Comparison of ENCODE assay signal across 16 cellular contexts in the genomic region with DNA sequence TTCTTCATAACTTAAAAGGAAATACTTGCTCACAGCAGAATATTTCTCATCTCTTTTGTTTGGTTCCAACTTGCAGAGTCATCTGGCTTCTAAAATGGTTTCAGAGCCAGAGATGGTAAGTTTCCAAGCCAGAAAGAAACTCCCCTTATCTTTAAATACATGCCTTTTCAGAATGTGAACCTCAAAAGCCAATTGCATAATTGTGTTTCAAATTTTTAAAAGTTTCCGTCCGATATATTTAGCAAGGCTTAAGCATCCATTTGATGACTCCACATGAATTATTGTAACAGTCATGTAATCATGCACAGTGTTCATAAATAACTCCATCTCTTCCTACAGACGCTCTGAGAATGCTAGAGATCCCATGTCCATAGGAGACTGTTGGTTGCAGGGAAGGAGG. TPM values are rescaled to one million over a fixed set of nuclear protein-coding genes. Genes with fewer than 3 reads are reported as not detected.
DNase-seq lines count a peak whose midpoint lies in the region; ATAC-seq and TF ChIP-seq lines count a peak whose summit lies in the region.
"Had no signal": no experiment of that assay in that cellular context is flagged by ENCODE, and none has a peak within 500 bp of the region (broad histone marks: within the 10 kb centered on the region; RNA-seq: fewer than 3 reads in every experiment).

No MANE protein-coding gene starts in this region.

- H3K36me3 ChIP-seq in sigmoid colon, result no peaks in the 10 kb centered on the region
- H3K36me3 ChIP-seq: tibial nerve had no signal

- H3K4me3 ChIP-seq in fibroblast of mammary gland (ENCODE audit: control insufficient read depth, low read depth, low read length) (no peak overlapping the region), sigmoid colon (no peak overlapping the region)
- H3K4me3 ChIP-seq: mucosa of descending colon, tibial nerve had no signal

- intact Hi-C loops in sigmoid colon (cut with DNase I), result loop anchor here (5.0 to 10.0 kb wide), 2 partner anchors 68 to 350 kb away; partner anchors contain the start of gene SCHIP1

- no peak for TF ChIP-seq EP300 in sigmoid colon (IDR thresholded peaks at IDR 0.05)

- 65 to 80% methylated on average over 3 of the region's 3 CpGs for WGBS in sigmoid colon, 2 donors

- ATAC-seq in HG02610 (IDR thresholded peaks at IDR 0.05; ENCODE audit: unreplicated experiment) (no peak), HG03469 (IDR thresholded peaks at IDR 0.05; ENCODE audit: unreplicated experiment) (no peak)
- ATAC-seq: mucosa of descending colon had no signal

- DNase-seq in GM04503 (ENCODE audit: low read depth), result peak; percentile 83
- peak; percentile 88 for DNase-seq in NOMO-1 treated with DMSO at 0.1 percent for 48 hours (lab: John Stamatoyannopoulos, UW; ENCODE audit: unreplicated experiment)
- DNase-seq in fibroblast of mammary gland (ENCODE audit: low read depth), result peak; percentile 72
- DNase-seq in sigmoid colon, result no peak
- no peak for DNase-seq in NCI-H1930 (lab: John Stamatoyannopoulos, UW)
- no peak for DNase-seq in erythroblast (lab: John Stamatoyannopoulos, UW)
- DNase-seq: effector CD8-positive, alpha-beta T cell; kidney; mucosa of descending colon; NCI-H1092; NCI-H2171 treated with DMSO at 0.1 percent for 48 hours had no signal

- H3K27me3 ChIP-seq in sigmoid colon, result no peaks in the 10 kb centered on the region
- H3K27me3 ChIP-seq: tibial nerve had no signal

- H3K27ac ChIP-seq in sigmoid colon, result peak overlapping the region in 3 of 4 donors; percentile 62 to 76 (median 64)
- H3K27ac ChIP-seq: parathyroid adenoma, tibial nerve, VCaP had no signal

- no peak for TF ChIP-seq CTCF in fibroblast of mammary gland (conservative IDR thresholded peaks at IDR 0.05; ENCODE audit: control insufficient read depth, insufficient read depth, low read depth, low read length)
- TF ChIP-seq CTCF in sigmoid colon (IDR thresholded peaks at IDR 0.05), result no peak

- no peaks in the 10 kb centered on the region for H3K9me3 ChIP-seq in sigmoid colon
- H3K9me3 ChIP-seq: mucosa of descending colon, tibial nerve had no signal

- H3K4me1 ChIP-seq in sigmoid colon, result peaks cover 0 to 58% (median 41%) of the 10 kb centered on the region in 4 donors
- H3K4me1 ChIP-seq: parathyroid adenoma had no signal

- TF ChIP-seq POLR2A in sigmoid colon (IDR thresholded peaks at IDR 0.05) (no peak), erythroblast (IDR thresholded peaks at IDR 0.05; ENCODE audit: low read length) (no peak)

RNA-seq across cellular contexts. Expression of gene C3orf80, which starts 40.6 kb away (rescaled TPM):
- total RNA-seq in sigmoid colon, result 10 to 100 TPM in 3 of 4 donors, 1 to 10 TPM in 1; 5.8 to 28.3 (median 23.4) TPM
- under 1 TPM in 2 of 3 donors, not detected in 1; under 0.01 to 0.80 TPM for polyA plus RNA-seq in sigmoid colon

Comparison
In these comparisons a context has a peak if more than half of its experiments do, and no peak if none do; other contexts are left out.
1. DNase-seq: peak in GM04503 (single experiment), NOMO-1 treated with DMSO at 0.1 percent for 48 hours (single experiment) and fibroblast of mammary gland (single experiment); none in sigmoid colon (single experiment), NCI-H1930 (0 of 2) and erythroblast (0 of 2).